ENCODE assay signal across 25 cellular contexts in the genomic region with DNA sequence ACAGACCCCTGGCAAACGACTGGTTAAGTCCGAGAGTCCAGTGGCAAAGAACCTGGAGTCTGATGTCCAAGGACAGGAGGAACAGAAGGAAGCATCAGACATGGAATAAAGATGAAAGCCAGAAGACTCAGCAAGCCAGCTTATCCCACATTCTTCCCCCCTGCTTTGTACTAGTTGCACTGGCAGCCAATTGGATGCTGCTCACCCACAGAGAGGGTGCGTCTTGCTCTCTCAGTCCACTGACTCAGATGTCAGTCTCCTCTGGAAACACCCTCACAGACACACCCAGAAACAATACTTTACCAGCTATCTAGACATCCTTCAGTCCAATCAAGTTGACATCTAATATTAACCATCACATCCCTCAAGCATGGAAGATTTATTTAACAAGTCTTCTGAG.
"Had no signal": no experiment of that assay in that cellular context is flagged by ENCODE, and none has a peak within 500 bp of the region (broad histone marks: within the 10 kb centered on the region; RNA-seq: fewer than 3 reads in every experiment).

No MANE protein-coding gene starts in this region.

- H3K4me3 Mint-ChIP-seq: activated naive CD4-positive, alpha-beta T cell treated with anti-CD3 and anti-CD28 coated beads, Interleukin-2, amount 10 ng/mL, durations not matched to agents 7 days and 5 days; activated naive CD8-positive, alpha-beta T cell treated with anti-CD3 and anti-CD28 coated beads, Interleukin-2, amount 10 ng/mL, durations not matched to agents 7 days and 5 days; activated T-helper 1 cell treated with anti-CD3 and anti-CD28 coated beads, Interleukin-12 subunit alpha, Interleukin-12 subunit beta, Interleukin-2, Interleukin-4 antibody, amounts not matched to agents 30 ng/mL and 10 ng/mL and 1 ng/mL, durations not matched to agents 14 hours and 24 hours and 36 hours; mesothelial cell of epicardium; neural crest cell had no signal

- H3K27me3 ChIP-seq: dorsolateral prefrontal cortex, right atrium auricular region, tibial nerve had no signal

- H3K27me3 Mint-ChIP-seq: activated naive CD4-positive, alpha-beta T cell treated with anti-CD3 and anti-CD28 coated beads, Interleukin-2, amount 10 ng/mL, durations not matched to agents 7 days and 5 days; activated naive CD8-positive, alpha-beta T cell treated with anti-CD3 and anti-CD28 coated beads, Interleukin-2, amount 10 ng/mL, durations not matched to agents 7 days and 5 days; naive B cell had no signal

- H3K9me3 ChIP-seq: right atrium auricular region had no signal

- H3K4me1 ChIP-seq: right atrium auricular region, tibial nerve had no signal

- H3K36me3 Mint-ChIP-seq: activated naive CD4-positive, alpha-beta T cell treated with anti-CD3 and anti-CD28 coated beads, Interleukin-2, amount 10 ng/mL, durations not matched to agents 7 days and 5 days; activated naive CD8-positive, alpha-beta T cell treated with anti-CD3 and anti-CD28 coated beads, Interleukin-2, amount 10 ng/mL, durations not matched to agents 7 days and 5 days; mesothelial cell of epicardium; naive B cell had no signal

- H3K9me3 Mint-ChIP-seq: activated naive CD8-positive, alpha-beta T cell treated with anti-CD3 and anti-CD28 coated beads, Interleukin-2, amount 10 ng/mL, durations not matched to agents 7 days and 5 days; mesothelial cell of epicardium; neural crest cell had no signal

- H3K27ac Mint-ChIP-seq: activated naive CD4-positive, alpha-beta T cell treated with anti-CD3 and anti-CD28 coated beads, Interleukin-2, amount 10 ng/mL, durations not matched to agents 7 days and 5 days; activated naive CD8-positive, alpha-beta T cell treated with anti-CD3 and anti-CD28 coated beads, Interleukin-2, amount 10 ng/mL, durations not matched to agents 7 days and 5 days; activated T-helper 1 cell treated with anti-CD3 and anti-CD28 coated beads, Interleukin-12 subunit alpha, Interleukin-12 subunit beta, Interleukin-2, Interleukin-4 antibody, amounts not matched to agents 30 ng/mL and 10 ng/mL and 1 ng/mL, durations not matched to agents 14 hours and 24 hours and 36 hours; mesothelial cell of epicardium; naive B cell had no signal

- ATAC-seq: left cardiac atrium, left ventricle myocardium superior had no signal

- DNase-seq: activated CD4-positive, alpha-beta T cell treated with anti-CD3 and anti-CD28 coated beads for 4 hours; activated CD4-positive, alpha-beta T cell treated with anti-CD3 and anti-CD28 coated beads, Interleukin-2, amount 50 U/mL, for 48 hours; activated CD8-positive, alpha-beta memory T cell treated with anti-CD3 and anti-CD28 coated beads, Interleukin-2, amount 50 U/mL, for 4 hours; activated effector memory CD4-positive, alpha-beta T cell treated with anti-CD3 and anti-CD28 coated beads, Interleukin-2, amount 50 U/mL, for 16 hours; activated naive CD4-positive, alpha-beta T cell treated with anti-CD3 and anti-CD28 coated beads, Interleukin-2, amount 10 ng/mL, durations not matched to agents 7 days and 5 days; activated naive CD8-positive, alpha-beta T cell treated with anti-CD3 and anti-CD28 coated beads, Interleukin-2, amount 10 ng/mL, durations not matched to agents 7 days and 5 days; activated T-cell treated with anti-CD3 and anti-CD28 coated beads, Interleukin-2, amount 50 U/mL, for 1 hour; amniotic stem cell; dorsolateral prefrontal cortex; effector memory CD4-positive, alpha-beta T cell; erythroblast; head of caudate nucleus; hypothalamus; left cardiac atrium; left ventricle myocardium superior; naive B cell; stimulated activated CD4-positive, alpha-beta T cell treated with anti-CD3 and anti-CD28 coated beads, Interleukin-2, amount 100 ng/mL, for 24 hours; stimulated activated naive CD4-positive, alpha-beta T cell treated with Interleukin-2 at 50 U/mL for 16 hours had no signal

- H3K4me1 Mint-ChIP-seq: activated naive CD4-positive, alpha-beta T cell treated with anti-CD3 and anti-CD28 coated beads, Interleukin-2, amount 10 ng/mL, durations not matched to agents 7 days and 5 days; activated naive CD8-positive, alpha-beta T cell treated with anti-CD3 and anti-CD28 coated beads, Interleukin-2, amount 10 ng/mL, durations not matched to agents 7 days and 5 days; mesothelial cell of epicardium; naive B cell; neural crest cell had no signal

- H3K36me3 ChIP-seq: right atrium auricular region, tibial nerve had no signal

- H3K4me3 ChIP-seq: coronary artery, dorsolateral prefrontal cortex, right atrium auricular region, smooth muscle cell, tibial nerve had no signal

- H3K27ac ChIP-seq: coronary artery, dorsolateral prefrontal cortex, right atrium auricular region, tibial nerve had no signal

- H3K4me2 ChIP-seq: smooth muscle cell had no signal
